Comparison of ENCODE assay signal across 1 cellular context in genomic region chr1:205493241-205494085, GRCh38.
TF ChIP-seq lines count a peak whose summit lies in the region.

No MANE protein-coding gene starts in this region.

TF ChIP-seq in HCT116, 20 proteins besides CTCF, POLR2A, EP300 and RAD21 (continued from another document):
- TF ChIP-seq REST (IDR thresholded peaks at IDR 0.05; ENCODE audit: low read depth) (no peak), FOSL1 (IDR thresholded peaks at IDR 0.05; ENCODE audit: low read depth) (no peak), ZNF274 (IDR thresholded peaks at IDR 0.05; ENCODE audit: low read depth, low read length) (no peak), ELF1 (IDR thresholded peaks at IDR 0.05; ENCODE audit: borderline replicate concordance, low read depth) (no peak), MAX (IDR thresholded peaks at IDR 0.05) (no peak), YY1 (IDR thresholded peaks at IDR 0.05; ENCODE audit: extremely low read depth, insufficient replicate concordance, low read depth, low read length) (no peak), ATF3 (IDR thresholded peaks at IDR 0.05) (no peak), SRF (IDR thresholded peaks at IDR 0.05; ENCODE audit: low read depth) (no peak), EGR1 (IDR thresholded peaks at IDR 0.05; ENCODE audit: low read depth) (no peak)
